In genomic region chr3:64432870-64433269, GRCh38 we compare ENCODE assay signal across 11 cellular contexts.
"Had no signal": no experiment of that assay in that cellular context is flagged by ENCODE, and none has a peak within 500 bp of the region (broad histone marks: within the 10 kb centered on the region; RNA-seq: fewer than 3 reads in every experiment).

No MANE protein-coding gene starts in this region.

- H3K4me1 ChIP-seq: HAP-1 had no signal

- H3K27ac ChIP-seq: GM23248 had no signal

- FAIRE-seq: H1, H54 had no signal

- DNase-seq: GM23248, GOT3, H7, H9, HCEC 1CT, HFFc6 had no signal

- H3K4me3 Mint-ChIP-seq: GM23338, H9, HFFc6 had no signal

- H3K4me3 ChIP-seq: GM23248, GM23338, HAP-1 had no signal

- ATAC-seq: GM23338, HCT116 had no signal

- H3K27ac Mint-ChIP-seq: HFFc6 had no signal
